6 cellular contexts compared by ENCODE assay signal in genomic region chr19:15679865-15680264, GRCh38. TPM values are rescaled to one million over a fixed set of nuclear protein-coding genes. Genes with fewer than 3 reads are reported as not detected.
"Had no signal": no experiment of that assay in that cellular context is flagged by ENCODE, and none has a peak within 500 bp of the region (broad histone marks: within the 10 kb centered on the region; RNA-seq: fewer than 3 reads in every experiment).

No MANE protein-coding gene starts in this region.

RNA-seq across cellular contexts. Expression of gene CYP4F12, which starts 7.0 kb away (rescaled TPM):
- total RNA-seq: M059J, PC-3, RPMI7951, SJCRH30, SK-MEL-5 had no signal

RNA-seq across cellular contexts. Expression of gene CYP4F3, which starts 39.2 kb away (rescaled TPM):
- total RNA-seq: PC-3, Right ventricle myocardium inferior, RPMI7951, SJCRH30, SK-MEL-5 had no signal

RNA-seq across cellular contexts. Expression of gene OR10H2, which starts 48.0 kb away (rescaled TPM):
- total RNA-seq: M059J, PC-3, Right ventricle myocardium inferior, RPMI7951, SJCRH30, SK-MEL-5 had no signal

RNA-seq across cellular contexts. Expression of gene OR10H3, which starts 57.9 kb away (rescaled TPM):
- total RNA-seq: M059J, PC-3, Right ventricle myocardium inferior, RPMI7951, SJCRH30, SK-MEL-5 had no signal
